Comparison of ENCODE assay signal across 1 cellular context in the genomic region with DNA sequence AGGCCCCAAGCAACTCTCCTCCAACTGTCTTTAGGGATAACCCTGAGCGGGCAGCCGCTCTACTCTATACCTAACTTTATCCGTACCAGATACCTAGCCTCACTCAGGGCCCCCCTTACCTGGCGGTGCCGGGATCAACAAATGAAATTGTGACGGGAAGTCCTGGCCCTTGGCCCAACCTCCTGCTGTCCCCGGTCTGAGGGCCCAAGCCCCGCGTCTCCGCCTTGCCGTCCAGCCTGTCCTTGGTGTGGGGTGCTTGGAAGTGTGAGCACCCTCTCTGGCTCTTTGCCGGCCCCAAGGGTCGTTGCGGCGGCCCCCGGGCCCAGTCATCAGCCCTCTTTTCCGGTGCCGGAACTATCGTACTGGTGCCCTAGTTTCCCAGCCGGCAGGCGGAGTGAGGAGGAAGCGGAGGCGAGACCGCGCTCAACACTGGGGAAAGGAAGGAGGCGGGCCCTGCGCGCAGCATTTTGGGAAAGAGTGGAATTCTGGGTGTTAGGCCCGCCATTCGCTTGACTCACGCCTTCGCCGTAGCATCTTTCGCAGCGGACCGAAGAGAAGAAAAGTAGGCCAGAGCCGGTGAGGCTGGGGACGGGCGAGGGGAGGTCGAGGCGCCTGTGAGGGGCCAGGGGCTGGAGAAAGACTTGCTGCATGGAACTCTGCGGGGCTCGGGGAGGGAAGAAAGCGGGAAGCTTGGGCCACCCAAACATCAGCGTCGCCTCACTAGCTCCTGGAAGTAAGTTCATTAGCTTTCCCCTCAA.
TF ChIP-seq lines count a peak whose summit lies in the region.

A gene (plus strand): TSS at position 504 of the 758 bp plus-strand sequence. CDS start 1,676 bp downstream, outside the sequence.

TF ChIP-seq in A549, 52 proteins besides CTCF, POLR2A, EP300 and RAD21 (continued from another document):
- peak; percentile 36; the same call in 1 of the 2 replicates for TF ChIP-seq HOXA7 (CRISPR knock-in tag; IDR thresholded peaks at IDR 0.05)
- TF ChIP-seq, protein P1, sequence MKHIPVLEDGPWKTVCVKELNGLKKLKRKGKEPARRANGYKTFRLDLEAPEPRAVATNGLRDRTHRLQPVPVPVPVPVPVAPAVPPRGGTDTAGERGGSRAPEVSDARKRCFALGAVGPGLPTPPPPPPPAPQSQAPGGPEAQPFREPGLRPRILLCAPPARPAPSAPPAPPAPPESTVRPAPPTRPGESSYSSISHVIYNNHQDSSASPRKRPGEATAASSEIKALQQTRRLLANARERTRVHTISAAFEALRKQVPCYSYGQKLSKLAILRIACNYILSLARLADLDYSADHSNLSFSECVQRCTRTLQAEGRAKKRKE (CRISPR knock-in tag; IDR thresholded peaks at IDR 0.05; ENCODE audit: low read depth): no peak
- TF ChIP-seq JUNB (IDR thresholded peaks at IDR 0.05): no peak
- no peak for TF ChIP-seq ZSCAN20 (CRISPR knock-in tag; IDR thresholded peaks at IDR 0.05)
- TF ChIP-seq KDM5A (IDR thresholded peaks at IDR 0.05): peak; percentile 80; the same call in 1 of the 2 replicates
- no peak for TF ChIP-seq POLR2AphosphoS2 (conservative IDR thresholded peaks at IDR 0.05; ENCODE audit: low read length)
- no peak for TF ChIP-seq NFE2L2 (conservative IDR thresholded peaks at IDR 0.05; ENCODE audit: low read length)
- peak; percentile 67; the same call in 1 of the 2 replicates for TF ChIP-seq MYC (IDR thresholded peaks at IDR 0.05; ENCODE audit: borderline replicate concordance, low read length)
- TF ChIP-seq, protein P2, sequence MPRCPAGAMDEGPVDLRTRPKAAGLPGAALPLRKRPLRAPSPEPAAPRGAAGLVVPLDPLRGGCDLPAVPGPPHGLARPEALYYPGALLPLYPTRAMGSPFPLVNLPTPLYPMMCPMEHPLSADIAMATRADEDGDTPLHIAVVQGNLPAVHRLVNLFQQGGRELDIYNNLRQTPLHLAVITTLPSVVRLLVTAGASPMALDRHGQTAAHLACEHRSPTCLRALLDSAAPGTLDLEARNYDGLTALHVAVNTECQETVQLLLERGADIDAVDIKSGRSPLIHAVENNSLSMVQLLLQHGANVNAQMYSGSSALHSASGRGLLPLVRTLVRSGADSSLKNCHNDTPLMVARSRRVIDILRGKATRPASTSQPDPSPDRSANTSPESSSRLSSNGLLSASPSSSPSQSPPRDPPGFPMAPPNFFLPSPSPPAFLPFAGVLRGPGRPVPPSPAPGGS (IDR thresholded peaks at IDR 0.05): peak; percentile 59; the same call in 2 of the 3 replicates
- TF ChIP-seq, protein P3, sequence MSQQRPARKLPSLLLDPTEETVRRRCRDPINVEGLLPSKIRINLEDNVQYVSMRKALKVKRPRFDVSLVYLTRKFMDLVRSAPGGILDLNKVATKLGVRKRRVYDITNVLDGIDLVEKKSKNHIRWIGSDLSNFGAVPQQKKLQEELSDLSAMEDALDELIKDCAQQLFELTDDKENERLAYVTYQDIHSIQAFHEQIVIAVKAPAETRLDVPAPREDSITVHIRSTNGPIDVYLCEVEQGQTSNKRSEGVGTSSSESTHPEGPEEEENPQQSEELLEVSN (IDR thresholded peaks at IDR 0.05; ENCODE audit: borderline replicate concordance, low read depth): no peak; the same call in 1 of the 2 replicates
- no peak for TF ChIP-seq RFX5 (IDR thresholded peaks at IDR 0.05)
- no peak for TF ChIP-seq CEBPB (IDR thresholded peaks at IDR 0.05)
- no peak for TF ChIP-seq RARB (CRISPR knock-in tag; IDR thresholded peaks at IDR 0.05)
- TF ChIP-seq GATA3 (IDR thresholded peaks at IDR 0.05; ENCODE audit: borderline replicate concordance): no peak
- TF ChIP-seq CBX2 (IDR thresholded peaks at IDR 0.05; ENCODE audit: borderline replicate concordance, low read depth): no peak
- no peak for TF ChIP-seq EHF (CRISPR knock-in tag; IDR thresholded peaks at IDR 0.05)
- TF ChIP-seq ESRRA (IDR thresholded peaks at IDR 0.05; ENCODE audit: borderline replicate concordance, low read length): no peak
- TF ChIP-seq, protein P4, sequence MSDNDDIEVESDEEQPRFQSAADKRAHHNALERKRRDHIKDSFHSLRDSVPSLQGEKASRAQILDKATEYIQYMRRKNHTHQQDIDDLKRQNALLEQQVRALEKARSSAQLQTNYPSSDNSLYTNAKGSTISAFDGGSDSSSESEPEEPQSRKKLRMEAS (IDR thresholded peaks at IDR 0.05): peak; percentile 81
- TF ChIP-seq BHLHE40 (IDR thresholded peaks at IDR 0.05; ENCODE audit: low read depth, low read length): no peak
- TF ChIP-seq KDM1A (IDR thresholded peaks at IDR 0.05; ENCODE audit: low read depth): no peak
- TF ChIP-seq, protein P5, sequence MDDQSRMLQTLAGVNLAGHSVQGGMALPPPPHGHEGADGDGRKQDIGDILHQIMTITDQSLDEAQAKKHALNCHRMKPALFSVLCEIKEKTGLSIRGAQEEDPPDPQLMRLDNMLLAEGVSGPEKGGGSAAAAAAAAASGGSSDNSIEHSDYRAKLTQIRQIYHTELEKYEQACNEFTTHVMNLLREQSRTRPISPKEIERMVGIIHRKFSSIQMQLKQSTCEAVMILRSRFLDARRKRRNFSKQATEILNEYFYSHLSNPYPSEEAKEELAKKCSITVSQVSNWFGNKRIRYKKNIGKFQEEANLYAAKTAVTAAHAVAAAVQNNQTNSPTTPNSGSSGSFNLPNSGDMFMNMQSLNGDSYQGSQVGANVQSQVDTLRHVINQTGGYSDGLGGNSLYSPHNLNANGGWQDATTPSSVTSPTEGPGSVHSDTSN (IDR thresholded peaks at IDR 0.05): no peak
- TF ChIP-seq TFCP2L1 (CRISPR knock-in tag; IDR thresholded peaks at IDR 0.05): no peak
- no peak for TF ChIP-seq RNF2 (IDR thresholded peaks at IDR 0.05; ENCODE audit: borderline replicate concordance, low read depth)
- TF ChIP-seq FOSL2 (IDR thresholded peaks at IDR 0.05): 0 out of 2 replicates have a peak, but pooled peaks have one; percentile 14
- peak; percentile 57 for TF ChIP-seq FOSL2 (CRISPR knock-in tag; IDR thresholded peaks at IDR 0.05)
- no peak for TF ChIP-seq FOSB (CRISPR knock-in tag; IDR thresholded peaks at IDR 0.05)
